ENCODE assay signal across 8 cellular contexts in genomic region chr11:83816572-83817187, GRCh38.
A peak's percentile ranks its signal among the peaks of the same experiment; 100 is the strongest.
DNase-seq lines count a peak whose midpoint lies in the region; ATAC-seq and TF ChIP-seq lines count a peak whose summit lies in the region.

No MANE protein-coding gene starts in this region.

- H3K4me1 Mint-ChIP-seq in progenitor cell of endocrine pancreas (ENCODE audit: low read depth), result peaks cover under 1% of the 10 kb centered on the region

- no peaks in the 10 kb centered on the region for H3K27me3 ChIP-seq in colonic mucosa

- TF ChIP-seq CTCF in colonic mucosa (IDR thresholded peaks at IDR 0.05) (peak; percentile 38), progenitor cell of endocrine pancreas (IDR thresholded peaks at IDR 0.05; ENCODE audit: unreplicated experiment) (peak; percentile 80)

- no peak overlapping the region for H3K27ac Mint-ChIP-seq in progenitor cell of endocrine pancreas

- no peak overlapping the region for H3K4me3 Mint-ChIP-seq in progenitor cell of endocrine pancreas (ENCODE audit: low read depth)

- H3K4me1 ChIP-seq in colonic mucosa, result no peaks in the 10 kb centered on the region

- intact Hi-C loops in colonic mucosa (cut with DNase I), result loop anchor here (10.0 kb wide), 1 partner anchor 522 kb away; no protein-coding TSS in a partner anchor

- H3K9ac ChIP-seq in colonic mucosa (ENCODE audit: low read depth in 2 of 2, low read length in 2 of 2), result no peak overlapping the region

- H3K9me3 Mint-ChIP-seq in progenitor cell of endocrine pancreas (ENCODE audit: low read depth), result no peaks in the 10 kb centered on the region

- H3K27ac ChIP-seq in colonic mucosa, result no peak overlapping the region

- H3K4me3 ChIP-seq in colonic mucosa, result no peak overlapping the region

- ATAC-seq in HG03280 (IDR thresholded peaks at IDR 0.05; ENCODE audit: unreplicated experiment) (no peak), GM19455 (IDR thresholded peaks at IDR 0.05; ENCODE audit: unreplicated experiment) (no peak)

- no peaks in the 10 kb centered on the region for H3K36me3 Mint-ChIP-seq in progenitor cell of endocrine pancreas (ENCODE audit: insufficient read depth)

- DNase-seq in NCI-H510A treated with DMSO at 0.1 percent for 48 hours (lab: John Stamatoyannopoulos, UW) (peak; percentile 59), NCI-H510A (lab: John Stamatoyannopoulos, UW) (no peak), NCI-H446 treated with DMSO at 0.1 percent for 48 hours (lab: John Stamatoyannopoulos, UW) (peak; percentile 20), colonic mucosa (no peak), progenitor cell of endocrine pancreas (ENCODE audit: low spot score, unreplicated experiment) (no peak), 8988T (no peak)

- H3K27me3 Mint-ChIP-seq in progenitor cell of endocrine pancreas, result peaks cover 13% of the 10 kb centered on the region

- H3K36me3 ChIP-seq in colonic mucosa, result no peaks in the 10 kb centered on the region

- no peaks in the 10 kb centered on the region for H3K9me3 ChIP-seq in colonic mucosa

Comparison
In these comparisons a context has a peak if more than half of its experiments do, and no peak if none do; other contexts are left out.
1. DNase-seq: peak in NCI-H510A treated with DMSO at 0.1 percent for 48 hours (single experiment) and NCI-H446 treated with DMSO at 0.1 percent for 48 hours (single experiment); none in NCI-H510A (single experiment), colonic mucosa (single experiment), progenitor cell of endocrine pancreas (single experiment) and 8988T (single experiment).